9 cellular contexts compared by ENCODE assay signal in genomic region chr2:149017116-149017985, GRCh38. TPM values are rescaled to one million over a fixed set of nuclear protein-coding genes. Genes with fewer than 3 reads are reported as not detected.
DNase-seq lines count a peak whose midpoint lies in the region; ATAC-seq and TF ChIP-seq lines count a peak whose summit lies in the region.
"Had no signal": no experiment of that assay in that cellular context is flagged by ENCODE, and none has a peak within 500 bp of the region (broad histone marks: within the 10 kb centered on the region; RNA-seq: fewer than 3 reads in every experiment).

No MANE protein-coding gene starts in this region.

- no TSS peak for BruUV-seq in OCI-LY7 (replicated peaks; lab: Mats Ljungman, UMichigan)

- no peak overlapping the region for H2AFZ ChIP-seq in OCI-LY7 (ENCODE audit: low read length)

- H3K27me3 ChIP-seq in esophagus muscularis mucosa, result no peaks in the 10 kb centered on the region

- no peak overlapping the region for H3K27ac Mint-ChIP-seq in natural killer cell treated with Interleukin-12 subunit alpha and Interleukin-12 subunit beta and Interleukin-15 and Interleukin-18, amount 100 ng/mL, for 72 hours
- H3K27ac Mint-ChIP-seq in stimulated activated memory B cell treated with anti-CD40 and anti-IgM and Interleukin-4, amounts not matched to agents 10 μg/mL and 1 μg/mL and 100 μg/mL, for 72 hours, result peak overlapping the region; percentile 33

- TF ChIP-seq POLR2A in esophagus muscularis mucosa (IDR thresholded peaks at IDR 0.05; ENCODE audit: low read depth), result no peak

- no peak for TF ChIP-seq EP300 in esophagus muscularis mucosa (IDR thresholded peaks at IDR 0.05)

- H3K9me3 Mint-ChIP-seq in natural killer cell treated with Interleukin-12 subunit alpha and Interleukin-12 subunit beta and Interleukin-15 and Interleukin-18, amount 100 ng/mL, for 72 hours, result no peaks in the 10 kb centered on the region
- H3K9me3 Mint-ChIP-seq in stimulated activated memory B cell treated with anti-CD40 and anti-IgM and Interleukin-4, amounts not matched to agents 10 μg/mL and 1 μg/mL and 100 μg/mL, for 72 hours, result no peaks in the 10 kb centered on the region

- CTCF ChIA-PET in OCI-LY7 (lab: Charles Lee; ENCODE audit: unreplicated experiment), result interaction anchor here (0.6 to 2.3 kb wide), 11 partner anchors 10 to 295 kb away, joined by 3 to 11 read pairs (median 3); partner anchors contain the start of gene LYPD6B

- H3K4me3 Mint-ChIP-seq in natural killer cell treated with Interleukin-12 subunit alpha and Interleukin-12 subunit beta and Interleukin-15 and Interleukin-18, amount 100 ng/mL, for 72 hours, result no peak overlapping the region
- H3K4me3 Mint-ChIP-seq in stimulated activated memory B cell treated with anti-CD40 and anti-IgM and Interleukin-4, amounts not matched to agents 10 μg/mL and 1 μg/mL and 100 μg/mL, for 72 hours, result no peak overlapping the region

- peaks cover 0 to 9% of the 10 kb centered on the region in 2 donors for H3K4me1 Mint-ChIP-seq in natural killer cell treated with Interleukin-12 subunit alpha and Interleukin-12 subunit beta and Interleukin-15 and Interleukin-18, amount 100 ng/mL, for 72 hours (ENCODE audit: low read depth in 2 of 2)
- H3K4me1 Mint-ChIP-seq in stimulated activated memory B cell treated with anti-CD40 and anti-IgM and Interleukin-4, amounts not matched to agents 10 μg/mL and 1 μg/mL and 100 μg/mL, for 72 hours, result peaks cover 45% of the 10 kb centered on the region

- POLR2A ChIA-PET in OCI-LY7 (lab: Charles Lee), result interaction anchor here (0.6 to 4.0 kb wide), 4 partner anchors 9 to 836 kb away, joined by 3 to 24 read pairs (median 3); no protein-coding TSS in a partner anchor

- H3K4me3 ChIP-seq in OCI-LY7 (ENCODE audit: low read depth, low read length, poor library complexity, severe bottlenecking) (no peak overlapping the region), esophagus muscularis mucosa (no peak overlapping the region)

- peaks cover 17 to 23% of the 10 kb centered on the region in 2 donors for H3K27me3 Mint-ChIP-seq in natural killer cell treated with Interleukin-12 subunit alpha and Interleukin-12 subunit beta and Interleukin-15 and Interleukin-18, amount 100 ng/mL, for 72 hours
- no peaks in the 10 kb centered on the region for H3K27me3 Mint-ChIP-seq in stimulated activated memory B cell treated with anti-CD40 and anti-IgM and Interleukin-4, amounts not matched to agents 10 μg/mL and 1 μg/mL and 100 μg/mL, for 72 hours

- H3K4me1 ChIP-seq in OCI-LY7 (ENCODE audit: insufficient read depth, low read length, poor library complexity, severe bottlenecking) (peaks cover 46% of the 10 kb centered on the region), esophagus muscularis mucosa (peaks cover 0 to 7% (median 6%) of the 10 kb centered on the region in 4 donors)

- H3K9me3 ChIP-seq in OCI-LY7 (ENCODE audit: low read length) (no peaks in the 10 kb centered on the region), esophagus muscularis mucosa (no peaks in the 10 kb centered on the region)

- 49% methylated on average over 14 of the region's 14 CpGs for WGBS in esophagus muscularis mucosa

- no peaks in the 10 kb centered on the region for H3K9me2 ChIP-seq in OCI-LY7 (ENCODE audit: insufficient read depth, low read length)

- no peak overlapping the region for H3K4me2 ChIP-seq in OCI-LY7 (ENCODE audit: low read length)

- in situ Hi-C loops in KBM-7 (cut with MboI; ENCODE audit: low pct_unique_long_range_greater_than_20kb, low sequenced_read_pairs), result loop anchor here (25.0 kb wide), 1 partner anchor 545 kb away; no protein-coding TSS in a partner anchor

- H3K36me3 Mint-ChIP-seq in natural killer cell treated with Interleukin-12 subunit alpha and Interleukin-12 subunit beta and Interleukin-15 and Interleukin-18, amount 100 ng/mL, for 72 hours, result no peaks in the 10 kb centered on the region
- peaks cover 2% of the 10 kb centered on the region for H3K36me3 Mint-ChIP-seq in stimulated activated memory B cell treated with anti-CD40 and anti-IgM and Interleukin-4, amounts not matched to agents 10 μg/mL and 1 μg/mL and 100 μg/mL, for 72 hours

- H3K36me3 ChIP-seq in OCI-LY7 (ENCODE audit: insufficient read depth, low read length), result peaks cover 2% of the 10 kb centered on the region; the same call in 1 of the 2 replicates
- no peaks in the 10 kb centered on the region for H3K36me3 ChIP-seq in esophagus muscularis mucosa

- H3K79me2 ChIP-seq in OCI-LY7 (ENCODE audit: insufficient read depth, low read depth, low read length), result no peaks in the 10 kb centered on the region

- peak in 1 of 2 donors; percentile 63 for ATAC-seq in natural killer cell treated with Interleukin-12 subunit alpha and Interleukin-12 subunit beta and Interleukin-15 and Interleukin-18, amount 100 ng/mL, for 72 hours
- ATAC-seq in stimulated activated memory B cell treated with anti-CD40 and anti-IgM and Interleukin-4, amounts not matched to agents 10 μg/mL and 1 μg/mL and 100 μg/mL, for 72 hours, result peak; percentile 53
- ATAC-seq in GM19397 (IDR thresholded peaks at IDR 0.05; ENCODE audit: unreplicated experiment), result no peak

- TF ChIP-seq CTCF in GM12873 (IDR thresholded peaks at IDR 0.05; ENCODE audit: insufficient read depth, low read depth, low read length, missing control alignments), result peak; percentile 77
- peak; percentile 95 for TF ChIP-seq CTCF in OCI-LY7 (conservative IDR thresholded peaks at IDR 0.05; ENCODE audit: low read length)
- TF ChIP-seq CTCF in esophagus muscularis mucosa (IDR thresholded peaks at IDR 0.05), result peak; percentile 73 to 88 (median 84)

- DNase-seq in KBM-7, result peak; percentile 64
- DNase-seq in OCI-LY7 (ENCODE audit: low spot score), result peak; percentile 84
- peak; percentile 66 for DNase-seq in activated T-cell treated with anti-CD3 and anti-CD28 coated beads for 4 hours
- no peak for DNase-seq in esophagus muscularis mucosa (ENCODE audit: extremely low spot score)
- peak; percentile 75 for DNase-seq in natural killer cell treated with Interleukin-12 subunit alpha and Interleukin-12 subunit beta and Interleukin-15 and Interleukin-18, amount 100 ng/mL, for 72 hours (ENCODE audit: low spot score)

- H4K20me1 ChIP-seq in OCI-LY7 (ENCODE audit: insufficient read depth, low read length), result no peaks in the 10 kb centered on the region

- intact Hi-C loops in OCI-LY7 (cut with micrococcal nuclease; ENCODE audit: unreplicated experiment) (loop anchor here (1.0 to 5.0 kb wide), 2 partner anchors 70 to 296 kb away; no protein-coding TSS in a partner anchor), esophagus muscularis mucosa (cut with DNase I) (loop anchor here (1.0 to 10.0 kb wide), 2 partner anchors 297 to 544 kb away; no protein-coding TSS in a partner anchor)

- no peak overlapping the region for H3K27ac ChIP-seq in OCI-LY7 (ENCODE audit: low read depth, low read length, poor library complexity, severe bottlenecking)
- H3K27ac ChIP-seq in esophagus muscularis mucosa (replicated peaks in 1 of 4), result no peak overlapping the region

RNA-seq across cellular contexts. Expression of gene LYPD6B, which starts 21.1 kb away (rescaled TPM):
- total RNA-seq in OCI-LY7 (2014; rRNA removed; shearing (Covaris generic)), result not detected in 2 replicates
- total RNA-seq in OCI-LY7 (2022) (not detected in 2 replicates), esophagus muscularis mucosa (not detected)
- not detected for total RNA-seq in natural killer cell treated with Interleukin-12 subunit alpha and Interleukin-12 subunit beta and Interleukin-15 and Interleukin-18, amount 100 ng/mL, for 72 hours
- total RNA-seq: mononuclear cell had no signal
